Comparison of ENCODE assay signal across 21 cellular contexts in the genomic region with DNA sequence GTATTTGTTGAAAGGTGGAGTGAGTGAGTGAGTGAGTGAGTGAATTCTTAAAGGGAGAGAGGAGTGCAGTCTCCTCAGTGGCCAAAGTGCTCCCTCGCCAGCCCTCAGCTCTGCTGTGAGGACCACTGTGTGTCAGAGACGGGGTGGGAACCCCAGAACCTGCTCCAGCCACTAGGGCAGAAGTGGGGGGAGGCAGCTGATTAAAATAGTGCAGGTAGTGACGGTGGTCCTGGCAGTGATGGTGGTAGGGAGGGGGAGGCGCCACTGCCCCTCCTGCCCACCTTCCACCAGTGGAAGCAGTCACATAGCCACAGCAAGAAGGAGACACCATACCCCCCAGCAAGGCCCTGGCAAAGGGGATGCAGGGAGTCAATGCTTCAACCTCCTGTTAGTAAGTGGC.
"Had no signal": no experiment of that assay in that cellular context is flagged by ENCODE, and none has a peak within 500 bp of the region (broad histone marks: within the 10 kb centered on the region; RNA-seq: fewer than 3 reads in every experiment).

No MANE protein-coding gene starts in this region.

- H3K27me3 ChIP-seq: dorsolateral prefrontal cortex, right atrium auricular region, transverse colon, vagina had no signal

- H3K27ac Mint-ChIP-seq: memory B cell; mesothelial cell of epicardium; naive thymus-derived CD4-positive, alpha-beta T cell had no signal

- H3K9me3 ChIP-seq: prostate gland, right atrium auricular region, suprapubic skin, transverse colon, vagina had no signal

- H3K9ac ChIP-seq: parathyroid adenoma had no signal

- H3K4me1 Mint-ChIP-seq: mesothelial cell of epicardium; naive thymus-derived CD4-positive, alpha-beta T cell; stimulated activated naive CD8-positive, alpha-beta T cell treated with anti-CD3 and anti-CD28 coated beads, Interleukin-15, amount 100 ng/mL, for 72 hours had no signal

- H3K9me3 Mint-ChIP-seq: stimulated activated naive CD8-positive, alpha-beta T cell treated with anti-CD3 and anti-CD28 coated beads, Interleukin-15, amount 100 ng/mL, for 72 hours had no signal

- ATAC-seq: left lobe of liver; naive thymus-derived CD4-positive, alpha-beta T cell; sciatic nerve; stimulated activated naive CD8-positive, alpha-beta T cell treated with anti-CD3 and anti-CD28 coated beads, Interleukin-15, amount 100 ng/mL, for 72 hours had no signal

- H3K4me1 ChIP-seq: parathyroid adenoma, prostate gland, right atrium auricular region, suprapubic skin, transverse colon, vagina had no signal

- H3K4me2 ChIP-seq: smooth muscle cell had no signal

- H3K27ac ChIP-seq: parathyroid adenoma, prostate gland, right atrium auricular region, suprapubic skin, transverse colon, vagina had no signal

- H3K36me3 Mint-ChIP-seq: memory B cell; mesothelial cell of epicardium; naive thymus-derived CD4-positive, alpha-beta T cell had no signal

- DNase-seq: effector CD4-positive, alpha-beta T cell; naive thymus-derived CD4-positive, alpha-beta T cell; stimulated activated CD4-positive, alpha-beta T cell treated with anti-CD3 and anti-CD28 coated beads, Interleukin-12 subunit alpha, Interleukin-12 subunit beta, amount 100 ng/mL, for 4 hours; stimulated activated CD4-positive, alpha-beta T cell treated with anti-CD3 and anti-CD28 coated beads, Interleukin-1b, Interleukin-23, amount 100 ng/mL, for 48 hours; stimulated activated CD4-positive, alpha-beta T cell treated with anti-CD3 and anti-CD28 coated beads, Interleukin-4, amount 100 ng/mL, for 1 hour; stimulated activated CD8-positive, alpha-beta memory T cell treated with anti-CD3 and anti-CD28 coated beads, Interleukin-4, amount 100 ng/mL, for 48 hours; stimulated activated naive CD4-positive, alpha-beta T cell; stimulated activated naive CD8-positive, alpha-beta T cell treated with anti-CD3 and anti-CD28 coated beads, Interleukin-15, amount 100 ng/mL, for 72 hours; transverse colon had no signal

- H3K36me3 ChIP-seq: prostate gland, right atrium auricular region, suprapubic skin, transverse colon, vagina had no signal

- H3K4me3 Mint-ChIP-seq: memory B cell; mesothelial cell of epicardium; naive thymus-derived CD4-positive, alpha-beta T cell; stimulated activated naive CD8-positive, alpha-beta T cell treated with anti-CD3 and anti-CD28 coated beads, Interleukin-15, amount 100 ng/mL, for 72 hours had no signal

- H3K4me3 ChIP-seq: dorsolateral prefrontal cortex, lung, prostate gland, right atrium auricular region, smooth muscle cell, suprapubic skin, transverse colon, vagina had no signal
